1 cellular context compared by ENCODE assay signal in the genomic region with DNA sequence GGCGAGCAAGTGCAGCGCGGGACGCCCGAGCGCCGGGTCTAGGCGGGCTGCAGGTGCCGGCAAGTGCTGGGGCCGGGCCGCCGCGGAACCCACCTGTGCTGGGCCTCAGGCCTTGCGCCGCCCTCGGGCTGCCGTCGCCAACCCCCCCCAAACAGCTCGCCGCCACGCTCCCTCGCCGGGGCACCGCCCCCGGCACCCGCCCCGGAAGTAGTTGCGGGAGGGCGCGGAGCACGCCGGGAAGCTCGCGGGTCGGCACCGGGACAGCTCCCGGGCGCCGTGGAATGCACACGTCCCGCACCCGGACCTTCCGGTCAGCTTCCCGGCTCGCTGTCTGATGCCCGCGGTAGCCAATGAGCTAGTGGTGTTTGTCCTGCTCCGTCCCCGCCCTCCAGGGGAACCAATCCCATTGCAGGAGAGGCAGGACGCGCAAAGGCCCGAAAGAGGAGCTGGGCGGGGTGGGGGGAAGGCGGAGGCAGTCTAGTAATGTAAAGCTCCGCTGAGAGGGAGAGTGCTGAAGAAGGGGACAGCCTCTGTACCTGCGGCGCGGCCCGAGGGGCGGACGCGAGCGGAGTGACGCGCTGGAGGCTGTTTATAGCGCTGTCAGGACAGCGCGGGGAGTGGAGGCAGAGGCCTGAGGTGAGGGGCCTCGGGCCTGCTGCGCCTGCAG.
TF ChIP-seq lines count a peak whose summit lies in the region.

Gene ANKS3 (minus strand): TSS at position 209 of the 667 bp plus-strand sequence. CDS start 4,122 bp downstream, outside the sequence.
Gene DNAAF8 (plus strand): TSS at position 475 of the 667 bp plus-strand sequence. CDS start 1,978 bp downstream, outside the sequence.

TF ChIP-seq in K562, 482 proteins besides CTCF, POLR2A, EP300 and RAD21 (continued from another document and continues in another):
- TF ChIP-seq USF1 (CRISPR knock-in tag; IDR thresholded peaks at IDR 0.05) (no peak), IFI16 (CRISPR knock-in tag; IDR thresholded peaks at IDR 0.05) (no peak), ATF7 (IDR thresholded peaks at IDR 0.05) (peak; percentile 79), ZFPM2 (CRISPR knock-in tag; IDR thresholded peaks at IDR 0.05) (no peak), EHMT2 (IDR thresholded peaks at IDR 0.05) (no peak), MAX (CRISPR knock-in tag; IDR thresholded peaks at IDR 0.05) (peak; percentile 72), BDP1 (IDR thresholded peaks at IDR 0.05; ENCODE audit: insufficient read depth, insufficient read length) (no peak), BRCA1 (IDR thresholded peaks at IDR 0.05) (no peak), BRCA1 (CRISPR knock-in tag; IDR thresholded peaks at IDR 0.05) (no peak), HMG20B (CRISPR knock-in tag; IDR thresholded peaks at IDR 0.05) (no peak), SMARCC2 (IDR thresholded peaks at IDR 0.05; ENCODE audit: low read depth) (no peak), ZNF445 (CRISPR knock-in tag; IDR thresholded peaks at IDR 0.05; ENCODE audit: low read depth) (no peak), ZNF280B (CRISPR knock-in tag; IDR thresholded peaks at IDR 0.05) (no peak), FOXK1 (CRISPR knock-in tag; IDR thresholded peaks at IDR 0.05; ENCODE audit: borderline replicate concordance) (no peak), TOE1 (IDR thresholded peaks at IDR 0.05; ENCODE audit: borderline replicate concordance) (no peak), TOE1 (CRISPR knock-in tag; IDR thresholded peaks at IDR 0.05; ENCODE audit: borderline replicate concordance, low read depth) (no peak), RBM22 (IDR thresholded peaks at IDR 0.05; ENCODE audit: low read depth, low read length, poor library complexity, severe bottlenecking) (no peak), SOX6 (IDR thresholded peaks at IDR 0.05) (no peak), RBM14 (IDR thresholded peaks at IDR 0.05; ENCODE audit: borderline replicate concordance, insufficient read depth, low read depth, low read length) (no peak), CHD2 (IDR thresholded peaks at IDR 0.05; ENCODE audit: low read depth, low read length) (peak; percentile 43; the same call in 1 of the 2 replicates), NELFE (IDR thresholded peaks at IDR 0.05; ENCODE audit: insufficient read depth, insufficient read length) (no peak), JUND (IDR thresholded peaks at IDR 0.05; ENCODE audit: borderline replicate concordance, low read depth, low read length) (no peak), JUND (tag; IDR thresholded peaks at IDR 0.05; ENCODE audit: borderline replicate concordance, low read depth, low read length) (no peak; the same call in 2 of the 3 replicates), MEF2D (tag; conservative IDR thresholded peaks at IDR 0.05; ENCODE audit: low read depth) (no peak), SMAD2 (IDR thresholded peaks at IDR 0.05; ENCODE audit: low read depth, low read length) (no peak), BMI1 (IDR thresholded peaks at IDR 0.05; ENCODE audit: low read length) (no peak), MCM3 (IDR thresholded peaks at IDR 0.05) (no peak), SFPQ (IDR thresholded peaks at IDR 0.05; ENCODE audit: low read depth, low read length) (no peak), ARHGAP35 (IDR thresholded peaks at IDR 0.05; ENCODE audit: partially characterized antibody) (no peak), CLOCK (CRISPR knock-in tag; IDR thresholded peaks at IDR 0.05; ENCODE audit: borderline replicate concordance) (no peak), CREM (IDR thresholded peaks at IDR 0.05; ENCODE audit: low read depth) (peak; percentile 78), U2AF2 (optimal IDR thresholded peaks at IDR 0.05; ENCODE audit: low read depth, low read length) (no peak), ZBTB7A (IDR thresholded peaks at IDR 0.05; ENCODE audit: borderline replicate concordance, control insufficient read depth, low read depth, low read length) (0 out of 2 replicates have a peak, but pooled peaks have one; percentile 44), NCOA1 (IDR thresholded peaks at IDR 0.05; ENCODE audit: low read depth) (peak; percentile 24; the same call in 1 of the 2 replicates), HDAC8 (tag; IDR thresholded peaks at IDR 0.05) (0 out of 2 replicates have a peak, but pooled peaks have one; percentile 33), HDAC3 (IDR thresholded peaks at IDR 0.05; ENCODE audit: borderline replicate concordance, partially characterized antibody) (no peak), ZNF395 (CRISPR knock-in tag; IDR thresholded peaks at IDR 0.05) (peak; percentile 90), CHAMP1 (IDR thresholded peaks at IDR 0.05) (no peak), POLR2H (tag; IDR thresholded peaks at IDR 0.05; ENCODE audit: low read depth) (no peak), STAT5A (IDR thresholded peaks at IDR 0.05; ENCODE audit: borderline replicate concordance, low read length) (no peak), MYBL2 (IDR thresholded peaks at IDR 0.05; ENCODE audit: low read depth) (no peak), MYBL2 (CRISPR knock-in tag; IDR thresholded peaks at IDR 0.05; ENCODE audit: borderline replicate concordance) (no peak), ZNF175 (CRISPR knock-in tag; IDR thresholded peaks at IDR 0.05; ENCODE audit: low read depth) (no peak), FOXM1 (IDR thresholded peaks at IDR 0.05; ENCODE audit: low read depth) (no peak), FOXM1 (CRISPR knock-in tag; IDR thresholded peaks at IDR 0.05; ENCODE audit: low read depth) (peak; percentile 75; the same call in 1 of the 2 replicates), RFX5 (IDR thresholded peaks at IDR 0.05; ENCODE audit: low read depth, low read length) (no peak), ZNF778 (CRISPR knock-in tag; IDR thresholded peaks at IDR 0.05) (no peak), KLF16 (IDR thresholded peaks at IDR 0.05) (no peak), KDM1A (IDR thresholded peaks at IDR 0.05) (no peak)
- TF ChIP-seq, protein P1, sequence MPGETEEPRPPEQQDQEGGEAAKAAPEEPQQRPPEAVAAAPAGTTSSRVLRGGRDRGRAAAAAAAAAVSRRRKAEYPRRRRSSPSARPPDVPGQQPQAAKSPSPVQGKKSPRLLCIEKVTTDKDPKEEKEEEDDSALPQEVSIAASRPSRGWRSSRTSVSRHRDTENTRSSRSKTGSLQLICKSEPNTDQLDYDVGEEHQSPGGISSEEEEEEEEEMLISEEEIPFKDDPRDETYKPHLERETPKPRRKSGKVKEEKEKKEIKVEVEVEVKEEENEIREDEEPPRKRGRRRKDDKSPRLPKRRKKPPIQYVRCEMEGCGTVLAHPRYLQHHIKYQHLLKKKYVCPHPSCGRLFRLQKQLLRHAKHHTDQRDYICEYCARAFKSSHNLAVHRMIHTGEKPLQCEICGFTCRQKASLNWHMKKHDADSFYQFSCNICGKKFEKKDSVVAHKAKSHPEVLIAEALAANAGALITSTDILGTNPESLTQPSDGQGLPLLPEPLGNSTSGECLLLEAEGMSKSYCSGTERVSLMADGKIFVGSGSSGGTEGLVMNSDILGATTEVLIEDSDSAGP (CRISPR knock-in tag; IDR thresholded peaks at IDR 0.05): no peak
- TF ChIP-seq, protein P2, sequence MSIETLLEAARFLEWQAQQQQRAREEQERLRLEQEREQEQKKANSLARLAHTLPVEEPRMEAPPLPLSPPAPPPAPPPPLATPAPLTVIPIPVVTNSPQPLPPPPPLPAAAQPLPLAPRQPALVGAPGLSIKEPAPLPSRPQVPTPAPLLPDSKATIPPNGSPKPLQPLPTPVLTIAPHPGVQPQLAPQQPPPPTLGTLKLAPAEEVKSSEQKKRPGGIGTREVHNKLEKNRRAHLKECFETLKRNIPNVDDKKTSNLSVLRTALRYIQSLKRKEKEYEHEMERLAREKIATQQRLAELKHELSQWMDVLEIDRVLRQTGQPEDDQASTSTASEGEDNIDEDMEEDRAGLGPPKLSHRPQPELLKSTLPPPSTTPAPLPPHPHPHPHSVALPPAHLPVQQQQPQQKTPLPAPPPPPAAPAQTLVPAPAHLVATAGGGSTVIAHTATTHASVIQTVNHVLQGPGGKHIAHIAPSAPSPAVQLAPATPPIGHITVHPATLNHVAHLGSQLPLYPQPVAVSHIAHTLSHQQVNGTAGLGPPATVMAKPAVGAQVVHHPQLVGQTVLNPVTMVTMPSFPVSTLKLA (conservative IDR thresholded peaks at IDR 0.05): no peak
